ENCODE assay signal across 1 cellular context in the genomic region with DNA sequence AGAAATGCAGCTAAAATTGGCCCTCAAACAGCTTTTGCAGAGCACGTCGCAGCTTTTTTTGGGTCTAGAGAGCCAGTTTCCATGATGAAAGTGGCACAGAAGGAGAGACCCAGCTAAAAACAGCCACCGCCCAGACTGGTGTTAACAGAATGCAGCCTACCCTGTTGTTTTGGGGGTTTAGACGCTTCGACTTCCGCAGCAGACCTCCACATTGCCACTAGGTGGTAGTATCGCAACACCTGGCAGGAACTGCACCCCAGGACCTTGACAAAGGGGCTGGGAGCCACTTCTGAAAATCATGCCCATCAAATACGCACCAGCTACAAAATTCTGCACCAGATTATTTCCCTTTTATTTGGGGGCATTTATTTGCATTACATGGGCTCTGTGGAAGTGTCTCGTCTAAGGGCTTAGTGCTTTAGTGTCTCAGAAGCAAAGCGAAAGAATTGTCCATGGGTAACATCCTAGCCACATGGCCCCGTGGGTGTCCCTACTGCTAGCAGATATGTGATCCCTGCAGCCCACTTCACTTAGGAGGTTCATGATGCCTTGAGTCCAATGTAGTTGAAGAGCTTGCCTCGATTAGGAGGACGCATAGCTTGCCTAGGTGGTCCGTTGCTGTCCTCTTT.
TF ChIP-seq lines count a peak whose summit lies in the region.

No MANE protein-coding gene starts in this region.

TF ChIP-seq in GM12878, 131 proteins besides CTCF, POLR2A, EP300 and RAD21 (continued from another document):
- TF ChIP-seq, protein P1, sequence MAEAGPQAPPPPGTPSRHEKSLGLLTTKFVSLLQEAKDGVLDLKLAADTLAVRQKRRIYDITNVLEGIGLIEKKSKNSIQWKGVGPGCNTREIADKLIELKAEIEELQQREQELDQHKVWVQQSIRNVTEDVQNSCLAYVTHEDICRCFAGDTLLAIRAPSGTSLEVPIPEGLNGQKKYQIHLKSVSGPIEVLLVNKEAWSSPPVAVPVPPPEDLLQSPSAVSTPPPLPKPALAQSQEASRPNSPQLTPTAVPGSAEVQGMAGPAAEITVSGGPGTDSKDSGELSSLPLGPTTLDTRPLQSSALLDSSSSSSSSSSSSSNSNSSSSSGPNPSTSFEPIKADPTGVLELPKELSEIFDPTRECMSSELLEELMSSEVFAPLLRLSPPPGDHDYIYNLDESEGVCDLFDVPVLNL (IDR thresholded peaks at IDR 0.05; ENCODE audit: low read depth, low read length): no peak
- no peak for TF ChIP-seq TARDBP (IDR thresholded peaks at IDR 0.05; ENCODE audit: borderline replicate concordance)
- TF ChIP-seq RB1 (IDR thresholded peaks at IDR 0.05; ENCODE audit: borderline replicate concordance): no peak
- peak; percentile 45; the same call in 1 of the 2 replicates for TF ChIP-seq SPI1 (IDR thresholded peaks at IDR 0.05; ENCODE audit: borderline replicate concordance, insufficient read depth, low read depth, low read length)
- TF ChIP-seq ZNF384 (IDR thresholded peaks at IDR 0.05; ENCODE audit: borderline replicate concordance, low read depth, low read length): no peak
- TF ChIP-seq TCF12 (IDR thresholded peaks at IDR 0.05; ENCODE audit: low read depth, low read length): no peak
- TF ChIP-seq CHD4 (IDR thresholded peaks at IDR 0.05): no peak
- TF ChIP-seq PAX5 (IDR thresholded peaks at IDR 0.05; ENCODE audit: borderline replicate concordance, low read depth, low read length): no peak
- no peak for TF ChIP-seq HDAC2 (IDR thresholded peaks at IDR 0.05)
- peak; percentile 44; the same call in 1 of the 2 replicates for TF ChIP-seq SMC3 (IDR thresholded peaks at IDR 0.05; ENCODE audit: borderline replicate concordance, low read length)
- TF ChIP-seq CREB1 (IDR thresholded peaks at IDR 0.05; ENCODE audit: low read depth): no peak
- TF ChIP-seq ZNF207 (IDR thresholded peaks at IDR 0.05; ENCODE audit: borderline replicate concordance): no peak
